In the genomic region with DNA sequence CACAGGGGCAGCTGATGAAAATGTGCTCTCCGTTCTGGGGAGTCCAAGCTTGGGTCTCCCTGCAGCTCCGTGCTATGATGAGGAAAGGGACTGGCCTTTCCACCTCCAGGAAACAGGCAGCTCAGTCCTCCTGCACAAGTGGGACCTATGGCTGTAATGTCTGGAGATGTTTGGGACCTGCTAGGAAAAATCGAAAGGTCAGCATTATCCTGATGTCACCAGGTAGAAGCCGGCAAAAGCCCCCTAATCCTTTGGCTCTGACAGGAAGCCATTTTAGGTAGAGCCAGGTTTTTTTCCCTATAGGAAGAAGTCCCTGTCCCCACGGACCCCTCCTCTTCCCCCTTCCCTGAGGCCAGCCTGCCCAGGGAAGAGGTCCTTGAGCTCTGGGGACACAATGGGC, we compare ENCODE assay signal across 26 cellular contexts.
DNase-seq lines count a peak whose midpoint lies in the region; ATAC-seq, FAIRE-seq and TF ChIP-seq lines count a peak whose summit lies in the region.
"Had no signal": no experiment of that assay in that cellular context is flagged by ENCODE, and none has a peak within 500 bp of the region (broad histone marks: within the 10 kb centered on the region; RNA-seq: fewer than 3 reads in every experiment).

No MANE protein-coding gene starts in this region.

- H3K4me3 Mint-ChIP-seq in neural progenitor cell (no peak overlapping the region), nephron progenitor cell (no peak overlapping the region)
- H3K4me3 Mint-ChIP-seq: CD14-positive monocyte; CD4-positive, alpha-beta T cell; CD8-positive, alpha-beta memory T cell had no signal

- no peaks in the 10 kb centered on the region for H3K23me2 ChIP-seq in H1 (ENCODE audit: low read depth, low read length)

- FAIRE-seq in HepG2 (lab: Jason Lieb, UNC): no peak
- no peak for FAIRE-seq in H1 (lab: Jason Lieb, UNC)
- no peak for FAIRE-seq in frontal cortex (lab: Jason Lieb, UNC)
- FAIRE-seq: A204.1, D721Med, GM12878, GM19239 had no signal

- H3K9me3 ChIP-seq in HepG2 (ENCODE audit: low read length) (no peaks in the 10 kb centered on the region), right lobe of liver (no peaks in the 10 kb centered on the region), H1 (ENCODE audit: insufficient read depth in 2 of 2, low read depth in 1 of 2, low read length in 1 of 2) (no peaks in the 10 kb centered on the region), neural progenitor cell (ENCODE audit: low read depth) (no peaks in the 10 kb centered on the region)
- H3K9me3 ChIP-seq: BE2C; BLaER1 treated with 17β-estradiol and CSF1 and Interleukin-3, amounts not matched to agents 10 nM and 100 nM had no signal

- peaks cover 13% of the 10 kb centered on the region for H3K4me1 Mint-ChIP-seq in neural progenitor cell
- peaks cover 18% of the 10 kb centered on the region for H3K4me1 Mint-ChIP-seq in nephron progenitor cell
- H3K4me1 Mint-ChIP-seq: CD14-positive monocyte; CD8-positive, alpha-beta memory T cell had no signal

- H3K79me2 ChIP-seq in HepG2 (ENCODE audit: insufficient read depth, low read length): no peaks in the 10 kb centered on the region
- H3K79me2 ChIP-seq in H1 (ENCODE audit: control insufficient read depth in 1 of 2, insufficient read depth in 2 of 2, low read length in 2 of 2): no peaks in the 10 kb centered on the region
- no peaks in the 10 kb centered on the region for H3K79me2 ChIP-seq in neural progenitor cell (ENCODE audit: low read depth)

- H3K9ac ChIP-seq in HepG2 (ENCODE audit: insufficient read depth, low read depth, low read length) (no peak overlapping the region), H1 (replicated peaks in 1 of 4; ENCODE audit: extremely low read depth in 1 of 4, low read depth in 3 of 4, low read length in 3 of 4) (no peak overlapping the region), neural progenitor cell (no peak overlapping the region)
- H3K9ac ChIP-seq: BLaER1 treated with 17β-estradiol and CSF1 and Interleukin-3, amounts not matched to agents 10 nM and 100 nM had no signal

- H4K20me1 ChIP-seq in HepG2 (ENCODE audit: insufficient read depth, low read length) (no peaks in the 10 kb centered on the region), H1 (replicated peaks in 1 of 2; ENCODE audit: control insufficient read depth in 1 of 2, insufficient read depth in 2 of 2, low read length in 2 of 2) (no peaks in the 10 kb centered on the region), neural progenitor cell (ENCODE audit: low read depth) (no peaks in the 10 kb centered on the region)
- H4K20me1 ChIP-seq: BLaER1 treated with 17β-estradiol and CSF1 and Interleukin-3, amounts not matched to agents 10 nM and 100 nM had no signal

- H3K36me3 ChIP-seq in HepG2 (replicated peaks in 1 of 2; ENCODE audit: control insufficient read depth in 1 of 2, insufficient read depth in 2 of 2, low read length in 2 of 2) (no peaks in the 10 kb centered on the region), right lobe of liver (no peaks in the 10 kb centered on the region), H1 (ENCODE audit: control insufficient read depth in 2 of 4, insufficient read depth in 4 of 4, low read length in 3 of 4) (no peaks in the 10 kb centered on the region), neural progenitor cell (no peaks in the 10 kb centered on the region)
- H3K36me3 ChIP-seq: BE2C; BLaER1 treated with 17β-estradiol and CSF1 and Interleukin-3, amounts not matched to agents 10 nM and 100 nM had no signal

- WGBS in HepG2 (ENCODE audit: low lambda C conversion rate): 6% methylated on average over 3 of the region's 5 CpGs
- WGBS in right lobe of liver (ENCODE audit: insufficient coverage, low coverage, low lambda C conversion rate, missing lambda C conversion rate): 100% methylated on average over 1 of the region's 5 CpGs
- 78% methylated on average over 4 of the region's 5 CpGs; no CpG with 5 or more reads in 1 of the 2 experiments for WGBS in H1 (ENCODE audit: extremely low coverage in 1 of 2, insufficient coverage in 1 of 2, insufficient read length in 1 of 2, insufficient replicate concordance in 2 of 2, low coverage in 1 of 2, low lambda C conversion rate in 2 of 2, missing lambda C conversion rate in 1 of 2), 2 experiments

- H3K18ac ChIP-seq in H1 (ENCODE audit: extremely low read depth, low read length): no peak overlapping the region

- peak overlapping the region; percentile 45; the same call in 1 of the 2 replicates for H4K8ac ChIP-seq in H1 (ENCODE audit: extremely low read depth, insufficient read depth, low read length)

- DNase-seq in HepG2 (ENCODE audit: low spot score) (no peak), right lobe of liver (no peak), H1 (ENCODE audit: low read depth in 1 of 2, low spot score in 2 of 2) (no peak), neural progenitor cell (ENCODE audit: low spot score) (no peak), NCI-H774 (lab: John Stamatoyannopoulos, UW) (no peak), nephron progenitor cell (no peak), frontal cortex (ENCODE audit: low spot score in 2 of 2) (no peak)
- DNase-seq: ACHN; AML-193; BE2C; CD4-positive, alpha-beta T cell; CD8-positive, alpha-beta memory T cell; DMS 273 treated with DMSO at 0.1 percent for 48 hours; DMS79; EL; GDM1; GOT3; H7; HCEC 1CT had no signal

- no peak overlapping the region for H2AFZ ChIP-seq in HepG2 (ENCODE audit: low read length)
- no peak overlapping the region for H2AFZ ChIP-seq in H1 (ENCODE audit: low read length)
- H2AFZ ChIP-seq in neural progenitor cell (replicated peaks): peak overlapping the region; percentile 64

- H3K4me3 ChIP-seq in HepG2 (replicated peaks in 1 of 3; ENCODE audit: insufficient read depth in 1 of 3, low read depth in 2 of 3, low read length in 3 of 3) (no peak overlapping the region), right lobe of liver (no peak overlapping the region), H1 (ENCODE audit: extremely low read depth in 1 of 4, insufficient read depth in 2 of 4, low read depth in 3 of 4, low read length in 4 of 4) (no peak overlapping the region), neural progenitor cell (no peak overlapping the region)
- H3K4me3 ChIP-seq: BLaER1 treated with 17β-estradiol and CSF1 and Interleukin-3, amounts not matched to agents 10 nM and 100 nM; GM12878 had no signal

- H3K14ac ChIP-seq in H1 (ENCODE audit: insufficient read length): no peak overlapping the region

- no peaks in the 10 kb centered on the region for H3K79me1 ChIP-seq in H1 (ENCODE audit: low read depth, low read length)

- H3K56ac ChIP-seq in H1 (replicated peaks; ENCODE audit: insufficient read length, low read depth, low read length): no peak overlapping the region

- no TSS peak for BruUV-seq in HepG2 (replicated peaks; lab: Mats Ljungman, UMichigan)

- POLR2A ChIA-PET in HepG2 (lab: Yijun Ruan, JAX): no interaction called here
- POLR2A ChIA-PET in H1 (lab: Charles Lee; ENCODE audit: partially characterized antibody): no interaction called here

- no peak overlapping the region for H4K5ac ChIP-seq in H1 (ENCODE audit: insufficient read length, low read depth, low read length)

- H2BK15ac ChIP-seq in H1 (ENCODE audit: low read length): no peak overlapping the region

- no peak overlapping the region for H3K27ac ChIP-seq in HepG2 (ENCODE audit: extremely low read length, insufficient read depth, low read length)
- H3K27ac ChIP-seq in right lobe of liver: no peak overlapping the region
- H3K27ac ChIP-seq in H1 (ENCODE audit: low read depth, low read length): no peak overlapping the region
- H3K27ac ChIP-seq in neural progenitor cell: no peak overlapping the region
- H3K27ac ChIP-seq: 22Rv1; BLaER1 treated with 17β-estradiol and CSF1 and Interleukin-3, amounts not matched to agents 10 nM and 100 nM had no signal

- H2BK120ac ChIP-seq in H1 (replicated peaks; ENCODE audit: low read depth, low read length): no peak overlapping the region

- H3K27ac Mint-ChIP-seq in neural progenitor cell (peak overlapping the region; percentile 80), nephron progenitor cell (no peak overlapping the region)
- H3K27ac Mint-ChIP-seq: CD4-positive, alpha-beta T cell; CD8-positive, alpha-beta memory T cell had no signal

- H3K4me1 ChIP-seq in HepG2 (ENCODE audit: insufficient read depth, low read length) (no peaks in the 10 kb centered on the region), right lobe of liver (no peaks in the 10 kb centered on the region), H1 (replicated peaks in 1 of 4; ENCODE audit: control insufficient read depth in 3 of 4, insufficient read depth in 4 of 4, low read length in 3 of 4) (no peaks in the 10 kb centered on the region), neural progenitor cell (no peaks in the 10 kb centered on the region)

- peaks cover 4% of the 10 kb centered on the region for H3K9me3 Mint-ChIP-seq in neural progenitor cell
- no peaks in the 10 kb centered on the region for H3K9me3 Mint-ChIP-seq in nephron progenitor cell
- H3K9me3 Mint-ChIP-seq: CD4-positive, alpha-beta T cell; CD8-positive, alpha-beta memory T cell had no signal

- TF ChIP-seq RAD21 in HepG2 (CRISPR knock-in tag; IDR thresholded peaks at IDR 0.05) (no peak), H1 (IDR thresholded peaks at IDR 0.05 in 1 of 2, conservative IDR thresholded peaks at IDR 0.05 in 1 of 2; ENCODE audit: low read depth in 2 of 2, low read length in 2 of 2) (no peak)

- H3K4me2 ChIP-seq in HepG2 (ENCODE audit: low read depth, low read length) (no peak overlapping the region), H1 (ENCODE audit: insufficient read depth in 1 of 2, low read depth in 2 of 2, low read length in 2 of 2) (no peak overlapping the region), neural progenitor cell (no peak overlapping the region)
- H3K4me2 ChIP-seq: BLaER1 treated with 17β-estradiol and CSF1 and Interleukin-3, amounts not matched to agents 10 nM and 100 nM had no signal

- no peak overlapping the region for H3K4ac ChIP-seq in H1 (replicated peaks; ENCODE audit: insufficient read length, low read depth, low read length)

- H4K91ac ChIP-seq in H1 (replicated peaks; ENCODE audit: insufficient read length, low read length): no peak overlapping the region

- TF ChIP-seq POLR2A in HepG2 (IDR thresholded peaks at IDR 0.05; ENCODE audit: insufficient read depth in 1 of 2, low read depth in 2 of 2, low read length in 2 of 2): no peak
- no peak for TF ChIP-seq POLR2A in right lobe of liver (IDR thresholded peaks at IDR 0.05)
- no peak for TF ChIP-seq POLR2A in H1 (IDR thresholded peaks at IDR 0.05; ENCODE audit: control extremely low read depth in 1 of 2, low read depth in 2 of 2, low read length in 2 of 2)

- H3K36me3 Mint-ChIP-seq in neural progenitor cell (no peaks in the 10 kb centered on the region), nephron progenitor cell (ENCODE audit: low read depth) (no peaks in the 10 kb centered on the region)
- H3K36me3 Mint-ChIP-seq: CD14-positive monocyte; CD8-positive, alpha-beta memory T cell had no signal

- in situ Hi-C loops in HepG2 (cut with HindIII; ENCODE audit: extremely low pct_ligation_motif_present, low pct_unique_long_range_greater_than_20kb): no loop called here

- no peak for TF ChIP-seq CTCF in HepG2 (CRISPR knock-in tag; IDR thresholded peaks at IDR 0.05)
- TF ChIP-seq CTCF in right lobe of liver (IDR thresholded peaks at IDR 0.05): no peak
- TF ChIP-seq CTCF in H1 (IDR thresholded peaks at IDR 0.05; ENCODE audit: control extremely low read depth in 1 of 3, insufficient read depth in 1 of 3, low read depth in 1 of 3, low read length in 3 of 3): no peak
- TF ChIP-seq CTCF in neural progenitor cell (IDR thresholded peaks at IDR 0.05): no peak
- no peak for TF ChIP-seq CTCF in nephron progenitor cell (IDR thresholded peaks at IDR 0.05)

- no peaks in the 10 kb centered on the region for H3K27me3 Mint-ChIP-seq in neural progenitor cell (ENCODE audit: insufficient read depth, low read depth)
- H3K27me3 Mint-ChIP-seq in nephron progenitor cell (ENCODE audit: low read depth, poor library complexity): no peaks in the 10 kb centered on the region
- H3K27me3 Mint-ChIP-seq: CD4-positive, alpha-beta T cell had no signal

- intact Hi-C loops in HepG2 (cut with micrococcal nuclease; ENCODE audit: unreplicated experiment) (no loop called here), right lobe of liver (cut with DNase I) (no loop called here)

- H2AK5ac ChIP-seq in H1 (ENCODE audit: low read depth, low read length): no peak overlapping the region

- H3K27me3 ChIP-seq in HepG2 (ENCODE audit: control insufficient read depth in 1 of 2, insufficient read depth in 2 of 2, low read length in 2 of 2): peaks cover 2 to 24% of the 10 kb centered on the region in 2 experiments; a peak in 3 of 5 replicates
- no peaks in the 10 kb centered on the region for H3K27me3 ChIP-seq in right lobe of liver
- H3K27me3 ChIP-seq in H1 (replicated peaks in 1 of 4; ENCODE audit: control insufficient read depth in 3 of 4, extremely low read depth in 1 of 4, insufficient read depth in 3 of 4, low read length in 3 of 4): no peaks in the 10 kb centered on the region
- H3K27me3 ChIP-seq in neural progenitor cell: no peaks in the 10 kb centered on the region
- H3K27me3 ChIP-seq: BE2C; BLaER1 treated with 17β-estradiol and CSF1 and Interleukin-3, amounts not matched to agents 10 nM and 100 nM had no signal

- H3K23ac ChIP-seq in H1 (ENCODE audit: insufficient read length): no peak overlapping the region

- ATAC-seq in HepG2 (no peak; the same call in 2 of the 3 replicates), right lobe of liver (no peak)
- ATAC-seq: GM12878 had no signal

- CTCF ChIA-PET in HepG2 (lab: Yijun Ruan, JAX; ENCODE audit: low intra/inter-chr PET ratio, low total read pairs): no interaction called here
- CTCF ChIA-PET in H1 (lab: Charles Lee; ENCODE audit: partially characterized antibody): interaction anchor here (0.7 to 1.8 kb wide), 4 partner anchors 13 to 261 kb away, joined by 3 to 6 read pairs (median 3); no protein-coding TSS in a partner anchor

- no peak overlapping the region for H2BK12ac ChIP-seq in H1 (ENCODE audit: low read depth, low read length)

- no peak overlapping the region for H2BK20ac ChIP-seq in H1 (ENCODE audit: low read length)

- TF ChIP-seq EP300 in HepG2 (IDR thresholded peaks at IDR 0.05; ENCODE audit: low read depth in 2 of 2, low read length in 2 of 2): no peak
- TF ChIP-seq EP300 in HepG2 (CRISPR knock-in tag; IDR thresholded peaks at IDR 0.05; ENCODE audit: borderline replicate concordance): no peak
- TF ChIP-seq EP300 in H1 (IDR thresholded peaks at IDR 0.05; ENCODE audit: borderline replicate concordance in 1 of 2, low read depth in 2 of 2, low read length in 2 of 2): no peak

- no peaks in the 10 kb centered on the region for H3F3A ChIP-seq in neural progenitor cell (ENCODE audit: low read depth)

- no peak overlapping the region for H2BK5ac ChIP-seq in H1 (ENCODE audit: low read depth, low read length)
